9 cellular contexts compared by ENCODE assay signal in the genomic region with DNA sequence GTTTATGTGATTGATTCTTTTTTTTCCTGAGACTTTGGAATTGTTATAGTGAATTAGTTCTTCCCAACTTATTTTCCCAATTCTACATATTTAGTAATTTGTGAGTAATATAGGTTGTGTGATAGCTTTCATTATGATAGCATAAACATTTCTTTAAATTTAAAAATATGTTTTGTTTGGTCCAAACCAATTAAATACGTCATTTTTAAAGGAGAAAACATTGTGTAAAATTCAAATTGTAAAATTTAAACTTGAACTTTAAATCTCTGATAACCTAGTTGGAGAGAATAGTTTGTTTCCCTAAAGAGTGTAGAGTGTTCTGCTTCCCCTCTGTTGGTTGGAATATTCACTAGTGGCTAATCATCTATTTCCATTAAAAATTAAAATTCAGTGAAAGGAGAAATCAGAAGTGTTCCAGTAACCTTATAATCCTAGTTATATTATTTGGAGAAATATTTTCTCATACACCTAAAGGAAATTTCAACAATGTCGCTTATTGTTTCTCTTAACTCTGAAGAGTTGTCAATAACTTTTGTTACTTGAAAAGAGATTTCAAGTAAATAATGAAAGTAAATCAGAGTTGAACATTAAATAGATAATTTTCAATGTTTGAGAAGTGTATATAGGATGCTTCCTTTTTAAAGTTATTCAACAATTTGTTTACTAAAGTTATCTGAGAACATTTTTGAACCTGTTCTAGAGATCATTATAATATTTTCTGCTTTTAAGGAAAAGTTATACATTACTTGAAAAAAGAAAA. TPM values are rescaled to one million over a fixed set of nuclear protein-coding genes. Genes with fewer than 3 reads are reported as not detected.
A peak's percentile ranks its signal among the peaks of the same experiment; 100 is the strongest.
DNase-seq lines count a peak whose midpoint lies in the region; ATAC-seq and TF ChIP-seq lines count a peak whose summit lies in the region.
"Had no signal": no experiment of that assay in that cellular context is flagged by ENCODE, and none has a peak within 500 bp of the region (broad histone marks: within the 10 kb centered on the region; RNA-seq: fewer than 3 reads in every experiment).

No MANE protein-coding gene starts in this region.

- ATAC-seq in GM21825 (IDR thresholded peaks at IDR 0.05; ENCODE audit: unreplicated experiment) = no peak

- H3K9me3 ChIP-seq in adipocyte (ENCODE audit: control insufficient read depth, low read length) (no peaks in the 10 kb centered on the region), liver (ENCODE audit: control insufficient read depth in 4 of 4, low read length in 3 of 4) (no peaks in the 10 kb centered on the region), tibial nerve (no peaks in the 10 kb centered on the region)

- H3K36me3 Mint-ChIP-seq in activated naive CD4-positive, alpha-beta T cell treated with anti-CD3 and anti-CD28 coated beads, Interleukin-2, amount 10 ng/mL, durations not matched to agents 7 days and 5 days = peaks cover 6% of the 10 kb centered on the region

- peaks cover 49% of the 10 kb centered on the region for H3K4me1 Mint-ChIP-seq in activated naive CD4-positive, alpha-beta T cell treated with anti-CD3 and anti-CD28 coated beads, Interleukin-2, amount 10 ng/mL, durations not matched to agents 7 days and 5 days

- peak overlapping the region; percentile 94 for H3K9ac ChIP-seq in adipocyte (ENCODE audit: low read length)
- peak overlapping the region; percentile 97 to 100 for H3K9ac ChIP-seq in liver (ENCODE audit: low read depth in 1 of 2, low read length in 2 of 2)

- WGBS in liver = 22% methylated on average over 2 of the region's 2 CpGs
- WGBS in tibial nerve, 2 donors = 28% methylated on average over 2 of the region's 2 CpGs

- CTCF ChIA-PET in activated naive CD4-positive, alpha-beta T cell treated with anti-CD3 and anti-CD28 coated beads, Interleukin-2, amount 10 ng/mL, durations not matched to agents 7 days and 5 days (lab: Charles Lee) = interaction anchor here (0.8 kb wide), 1 partner anchor 66 kb away, joined by 3 read pairs; no protein-coding TSS in a partner anchor

- H3K27me3 ChIP-seq in adipocyte (replicated peaks; ENCODE audit: control insufficient read depth, insufficient read depth, low read length) (no peaks in the 10 kb centered on the region), liver (ENCODE audit: control insufficient read depth in 4 of 4, insufficient read depth in 4 of 4, low read length in 3 of 4) (no peaks in the 10 kb centered on the region), tibial nerve (no peaks in the 10 kb centered on the region)

- H3K27ac Mint-ChIP-seq in activated naive CD4-positive, alpha-beta T cell treated with anti-CD3 and anti-CD28 coated beads, Interleukin-2, amount 10 ng/mL, durations not matched to agents 7 days and 5 days = no peak overlapping the region

- peak overlapping the region; percentile 84 for H3K4me3 Mint-ChIP-seq in activated naive CD4-positive, alpha-beta T cell treated with anti-CD3 and anti-CD28 coated beads, Interleukin-2, amount 10 ng/mL, durations not matched to agents 7 days and 5 days

- no peaks in the 10 kb centered on the region for H3K27me3 Mint-ChIP-seq in activated naive CD4-positive, alpha-beta T cell treated with anti-CD3 and anti-CD28 coated beads, Interleukin-2, amount 10 ng/mL, durations not matched to agents 7 days and 5 days

- H3K4me3 ChIP-seq in adipocyte (ENCODE audit: low read length) (peak overlapping the region; percentile 100), liver (ENCODE audit: low read depth in 1 of 3, low read length in 3 of 3) (peak overlapping the region in 1 of 3 donors; percentile 96), tibial nerve (peak overlapping the region in 3 of 4 donors; percentile 83 to 94 (median 87))

- H3K9me3 Mint-ChIP-seq in activated naive CD4-positive, alpha-beta T cell treated with anti-CD3 and anti-CD28 coated beads, Interleukin-2, amount 10 ng/mL, durations not matched to agents 7 days and 5 days = no peaks in the 10 kb centered on the region

- H3K36me3 ChIP-seq in adipocyte (ENCODE audit: control insufficient read depth, insufficient read depth, low read length, severe bottlenecking) = no peaks in the 10 kb centered on the region
- no peaks in the 10 kb centered on the region for H3K36me3 ChIP-seq in liver (ENCODE audit: control insufficient read depth in 4 of 4, insufficient read depth in 3 of 4, low read depth in 1 of 4, low read length in 3 of 4)
- no peaks in the 10 kb centered on the region for H3K36me3 ChIP-seq in tibial nerve

- no peak for TF ChIP-seq CTCF in liver (IDR thresholded peaks at IDR 0.05; ENCODE audit: low read depth, low read length, missing input control)
- no peak for TF ChIP-seq CTCF in tibial nerve (IDR thresholded peaks at IDR 0.05)

- H3K4me1 ChIP-seq in adipocyte (ENCODE audit: control insufficient read depth, insufficient read depth, low read length) = peaks cover 38% of the 10 kb centered on the region
- H3K4me1 ChIP-seq in liver (ENCODE audit: control insufficient read depth in 4 of 4, insufficient read depth in 4 of 4, low read length in 3 of 4) = peaks cover 1 to 49% (median 34%) of the 10 kb centered on the region in 4 donors
- peaks cover 0 to 66% (median 39%) of the 10 kb centered on the region in 4 donors for H3K4me1 ChIP-seq in tibial nerve

- no peak for TF ChIP-seq EP300 in tibial nerve (IDR thresholded peaks at IDR 0.05)

- DNase-seq in activated naive CD4-positive, alpha-beta T cell treated with anti-CD3 and anti-CD28 coated beads, Interleukin-2, amount 10 ng/mL, durations not matched to agents 7 days and 5 days = no peak
- no peak for DNase-seq in activated naive CD4-positive, alpha-beta T cell treated with Interleukin-2 at 50 U/mL for 16 hours
- no peak for DNase-seq in adipocyte (ENCODE audit: low read depth)
- no peak for DNase-seq in tibial nerve (ENCODE audit: low spot score in 2 of 2)
- DNase-seq in T-helper 9 cell = no peak
- no peak for DNase-seq in NCI-H524 (lab: John Stamatoyannopoulos, UW)
- DNase-seq: stimulated activated CD4-positive, alpha-beta T cell treated with anti-CD3 and anti-CD28 coated beads, Interleukin-4, amount 100 ng/mL, for 1 hour had no signal

- TF ChIP-seq RAD21 in liver (IDR thresholded peaks at IDR 0.05) = no peak

- H3K27ac ChIP-seq in liver (ENCODE audit: low read depth in 1 of 2, low read length in 2 of 2) (no peak overlapping the region), tibial nerve (peak overlapping the region; percentile 94 to 99 (median 97))

- no peak for TF ChIP-seq POLR2A in tibial nerve (IDR thresholded peaks at IDR 0.05)

TF ChIP-seq in liver, 16 proteins besides CTCF, POLR2A, EP300 and RAD21:
- TF ChIP-seq, protein P1, sequence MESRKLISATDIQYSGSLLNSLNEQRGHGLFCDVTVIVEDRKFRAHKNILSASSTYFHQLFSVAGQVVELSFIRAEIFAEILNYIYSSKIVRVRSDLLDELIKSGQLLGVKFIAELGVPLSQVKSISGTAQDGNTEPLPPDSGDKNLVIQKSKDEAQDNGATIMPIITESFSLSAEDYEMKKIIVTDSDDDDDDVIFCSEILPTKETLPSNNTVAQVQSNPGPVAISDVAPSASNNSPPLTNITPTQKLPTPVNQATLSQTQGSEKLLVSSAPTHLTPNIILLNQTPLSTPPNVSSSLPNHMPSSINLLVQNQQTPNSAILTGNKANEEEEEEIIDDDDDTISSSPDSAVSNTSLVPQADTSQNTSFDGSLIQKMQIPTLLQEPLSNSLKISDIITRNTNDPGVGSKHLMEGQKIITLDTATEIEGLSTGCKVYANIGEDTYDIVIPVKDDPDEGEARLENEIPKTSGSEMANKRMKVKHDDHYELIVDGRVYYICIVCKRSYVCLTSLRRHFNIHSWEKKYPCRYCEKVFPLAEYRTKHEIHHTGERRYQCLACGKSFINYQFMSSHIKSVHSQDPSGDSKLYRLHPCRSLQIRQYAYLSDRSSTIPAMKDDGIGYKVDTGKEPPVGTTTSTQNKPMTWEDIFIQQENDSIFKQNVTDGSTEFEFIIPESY (IDR thresholded peaks at IDR 0.05) = no peak
- TF ChIP-seq NR2F2 (IDR thresholded peaks at IDR 0.05) = no peak

RNA-seq across cellular contexts. Expression of gene NIPBL, which starts 2.9 kb away (rescaled TPM):
- total RNA-seq in liver (10 to 100 TPM; 25.4 to 30.3 TPM), tibial nerve (10 to 100 TPM; 53.4 to 64.5 (median 59.4) TPM)
- 10 to 100 TPM in 1 of 2 donors, 1 to 10 TPM in 1; 4.9 to 16.7 TPM for polyA plus RNA-seq in liver

Comparison
In these comparisons a context has a peak if more than half of its experiments do, and no peak if none do; other contexts are left out.
1. H3K27ac ChIP-seq: peak in tibial nerve (4 of 4); none in liver (0 of 2).